ENCODE assay signal across 7 cellular contexts in genomic region chr6:161309792-161310191, GRCh38. TPM values are rescaled to one million over a fixed set of nuclear protein-coding genes. Genes with fewer than 3 reads are reported as not detected.
DNase-seq lines count a peak whose midpoint lies in the region; ATAC-seq and TF ChIP-seq lines count a peak whose summit lies in the region.
"Not testable (repeated sequence)": the region's sequence is repeated elsewhere in the genome, so short reads cannot be mapped to it uniquely, and the experiment has no call there.

No MANE protein-coding gene starts in this region.

- in situ Hi-C loops in mammary epithelial cell (cut with MboI; ENCODE audit: low sequenced_read_pairs in 2 of 2) = not testable (repeated sequence)

- H3K27me3 ChIP-seq in RWPE2 (ENCODE audit: insufficient read depth, poor library complexity, severe bottlenecking); mammary epithelial cell (ENCODE audit: insufficient read depth, low read length): not testable (repeated sequence)

- H3K27ac Mint-ChIP-seq in activated CD8-positive, alpha-beta memory T cell treated with anti-CD3 and anti-CD28 coated beads, Interleukin-2, amount 10 ng/mL, durations not matched to agents 7 days and 5 days = not testable (repeated sequence)

- H3K36me3 ChIP-seq in RWPE2 (ENCODE audit: low read depth); mammary epithelial cell (ENCODE audit: insufficient read depth, low read length); mucosa of descending colon (ENCODE audit: low read depth): not testable (repeated sequence)

- peak overlapping the region; percentile 34 for H3K27ac ChIP-seq in RWPE2 (ENCODE audit: poor library complexity, severe bottlenecking)
- H3K27ac ChIP-seq in mammary epithelial cell (ENCODE audit: insufficient read depth, low read depth, low read length) = not testable (repeated sequence)

- not testable (repeated sequence) for H3K4me2 ChIP-seq in mammary epithelial cell (ENCODE audit: insufficient read depth, low read depth, low read length)

- not testable (repeated sequence) for H3K27me3 Mint-ChIP-seq in activated CD8-positive, alpha-beta memory T cell treated with anti-CD3 and anti-CD28 coated beads, Interleukin-2, amount 10 ng/mL, durations not matched to agents 7 days and 5 days

- BruUV-seq in mammary epithelial cell (replicated peaks; lab: Mats Ljungman, UMichigan) = not testable (repeated sequence)

- intact Hi-C loops in mammary epithelial cell (cut with micrococcal nuclease); mucosa of descending colon (cut with DNase I, micrococcal nuclease): not testable (repeated sequence)

- not testable (repeated sequence) for H3K4me1 ChIP-seq in RWPE2 (ENCODE audit: insufficient read depth, poor library complexity, severe bottlenecking); mammary epithelial cell (ENCODE audit: insufficient read depth, low read length); mucosa of descending colon (ENCODE audit: low read depth)

- not testable (repeated sequence) for H3K9me3 ChIP-seq in RWPE2 (ENCODE audit: severe bottlenecking); mucosa of descending colon
- peaks cover 11% of the 10 kb centered on the region for H3K9me3 ChIP-seq in mammary epithelial cell (replicated peaks; ENCODE audit: insufficient read depth, low read length)

- ATAC-seq in RWPE2 (ENCODE audit: low read depth) (peak; percentile 41; the same call in 1 of the 3 replicates), esophagus mucosa (peak; percentile 73), mucosa of descending colon (peak; percentile 65)
- ATAC-seq in activated CD8-positive, alpha-beta memory T cell treated with anti-CD3 and anti-CD28 coated beads, Interleukin-2, amount 10 ng/mL, durations not matched to agents 7 days and 5 days = peak; percentile 30

- not testable (repeated sequence) for H3K36me3 Mint-ChIP-seq in activated CD8-positive, alpha-beta memory T cell treated with anti-CD3 and anti-CD28 coated beads, Interleukin-2, amount 10 ng/mL, durations not matched to agents 7 days and 5 days

- not testable (repeated sequence) for TF ChIP-seq CTCF in RWPE2 (IDR thresholded peaks at IDR 0.05; ENCODE audit: poor library complexity, severe bottlenecking); mammary epithelial cell (conservative IDR thresholded peaks at IDR 0.05 in 1 of 2, IDR thresholded peaks at IDR 0.05 in 1 of 2; ENCODE audit: extremely low read depth in 1 of 2, insufficient read depth in 1 of 2, low read depth in 1 of 2, low read length in 2 of 2); mucosa of descending colon (IDR thresholded peaks at IDR 0.05)

- not testable (repeated sequence) for H4K20me1 ChIP-seq in mammary epithelial cell (ENCODE audit: insufficient read depth, low read length)

- 44% methylated on average over 6 of the region's 6 CpGs for WGBS in mammary epithelial cell (ENCODE audit: low coverage, missing lambda C conversion rate)

- not testable (repeated sequence) for H3K4me3 ChIP-seq in RWPE2 (ENCODE audit: severe bottlenecking); mammary epithelial cell (replicated peaks in 1 of 3; ENCODE audit: insufficient read depth in 1 of 3, low read depth in 2 of 3, low read length in 3 of 3); mucosa of descending colon

- not testable (repeated sequence) for H3K79me2 ChIP-seq in mammary epithelial cell (ENCODE audit: insufficient read depth, low read length)

- dilution Hi-C loops in mammary epithelial cell (cut with HindIII; ENCODE audit: low sequenced_read_pairs) = not testable (repeated sequence)

- not testable (repeated sequence) for H3K9ac ChIP-seq in mammary epithelial cell (ENCODE audit: insufficient read depth, low read length)

- CTCF ChIA-PET in activated CD8-positive, alpha-beta memory T cell treated with anti-CD3 and anti-CD28 coated beads, Interleukin-2, amount 10 ng/mL, durations not matched to agents 7 days and 5 days (lab: Charles Lee); mammary epithelial cell (lab: Charles Lee; ENCODE audit: low non-redundant PET): not testable (repeated sequence)

- DNase-seq in Daoy (ENCODE audit: low read depth) (peak; percentile 29), mammary epithelial cell (peak; percentile 42), ureter (ENCODE audit: low spot score) (peak; percentile 12)
- DNase-seq in RWPE2 (ENCODE audit: low spot score); activated CD8-positive, alpha-beta memory T cell treated with anti-CD3 and anti-CD28 coated beads, Interleukin-2, amount 10 ng/mL, durations not matched to agents 7 days and 5 days; mucosa of descending colon: not testable (repeated sequence)

- H3K9me3 Mint-ChIP-seq in activated CD8-positive, alpha-beta memory T cell treated with anti-CD3 and anti-CD28 coated beads, Interleukin-2, amount 10 ng/mL, durations not matched to agents 7 days and 5 days (ENCODE audit: low read depth) = not testable (repeated sequence)

- H3K4me1 Mint-ChIP-seq in activated CD8-positive, alpha-beta memory T cell treated with anti-CD3 and anti-CD28 coated beads, Interleukin-2, amount 10 ng/mL, durations not matched to agents 7 days and 5 days = not testable (repeated sequence)

- H2AFZ ChIP-seq in mammary epithelial cell (ENCODE audit: low read depth, low read length) = not testable (repeated sequence)

- H3K4me3 Mint-ChIP-seq in activated CD8-positive, alpha-beta memory T cell treated with anti-CD3 and anti-CD28 coated beads, Interleukin-2, amount 10 ng/mL, durations not matched to agents 7 days and 5 days = not testable (repeated sequence)

RNA-seq across cellular contexts. Expression of gene AGPAT4, which starts 35.9 kb away (rescaled TPM):
- total RNA-seq in Daoy (2014; rRNA removed; shearing (Covaris generic)) = 5.5 and 8.4 TPM in 2 replicates
- 1 to 10 TPM; 3.1 to 4.1 TPM for total RNA-seq in activated CD8-positive, alpha-beta memory T cell treated with anti-CD3 and anti-CD28 coated beads, Interleukin-2, amount 10 ng/mL, durations not matched to agents 7 days and 5 days
- total RNA-seq in mammary epithelial cell = 10 to 100 TPM; 12.5 to 15.8 TPM
- 5.6 TPM for polyA plus RNA-seq in mammary epithelial cell
- 13.2 TPM for polyA minus RNA-seq in mammary epithelial cell
- 9.6 TPM for total RNA-seq in esophagus mucosa
- 10 to 100 TPM in 1 of 3 donors, 1 to 10 TPM in 2; 6.5 to 12.3 (median 7.3) TPM for total RNA-seq in mucosa of descending colon
- total RNA-seq in ureter = 20.2 TPM
